ENCODE assay signal across 8 cellular contexts in genomic region chr3:183884097-183884436, GRCh38. TPM values are rescaled to one million over a fixed set of nuclear protein-coding genes. Genes with fewer than 3 reads are reported as not detected.
DNase-seq lines count a peak whose midpoint lies in the region; ATAC-seq and TF ChIP-seq lines count a peak whose summit lies in the region.

No MANE protein-coding gene starts in this region.

- ATAC-seq in CD4-positive, alpha-beta T cell (ENCODE audit: poor library complexity) = no peak
- ATAC-seq in GM18517 (IDR thresholded peaks at IDR 0.05; ENCODE audit: unreplicated experiment) (no peak), HG03432 (IDR thresholded peaks at IDR 0.05; ENCODE audit: unreplicated experiment) (no peak)

- H3K4me1 Mint-ChIP-seq in CD4-positive, alpha-beta T cell (ENCODE audit: low read depth) = peaks cover 39% of the 10 kb centered on the region
- peaks cover 32% of the 10 kb centered on the region for H3K4me1 Mint-ChIP-seq in nephron progenitor cell

- peaks cover 24% of the 10 kb centered on the region for H3K36me3 Mint-ChIP-seq in CD4-positive, alpha-beta T cell (ENCODE audit: low read depth)
- peaks cover 7% of the 10 kb centered on the region for H3K36me3 Mint-ChIP-seq in nephron progenitor cell (ENCODE audit: low read depth)

- H3K9me3 ChIP-seq in CD4-positive, alpha-beta T cell (ENCODE audit: control insufficient read depth, low read length) = no peaks in the 10 kb centered on the region
- H3K9me3 ChIP-seq in Loucy (ENCODE audit: insufficient read depth, low read depth, low read length) = no peaks in the 10 kb centered on the region
- H3K9me3 ChIP-seq in ectodermal cell (ENCODE audit: control insufficient read depth, low read length) = no peaks in the 10 kb centered on the region

- peaks cover 12% of the 10 kb centered on the region for H4K20me1 ChIP-seq in Loucy (ENCODE audit: insufficient read depth, low read length, poor library complexity, severe bottlenecking)

- peaks cover 21% of the 10 kb centered on the region for H3K4me1 ChIP-seq in Loucy (ENCODE audit: insufficient read depth, low read length, poor library complexity, severe bottlenecking)
- H3K4me1 ChIP-seq in ectodermal cell (ENCODE audit: control insufficient read depth, insufficient read depth, low read length) = peaks cover 4% of the 10 kb centered on the region

- peak overlapping the region; percentile 87 for H3K4me2 ChIP-seq in Loucy (ENCODE audit: low read depth, low read length, poor library complexity, severe bottlenecking)

- H3K4me3 ChIP-seq in Loucy (ENCODE audit: low read length, poor library complexity, severe bottlenecking) = peak overlapping the region; percentile 99
- H3K4me3 ChIP-seq in ectodermal cell (ENCODE audit: insufficient read depth, low read depth, low read length) = peak overlapping the region; percentile 91

- intact Hi-C loops in CD4-positive, alpha-beta T cell (cut with DNase I, micrococcal nuclease) = loop anchor here in 1 of 2 experiments (2.0 to 10.0 kb wide), 7 partner anchors 133 to 1701 kb away; partner anchors contain the start of genes ABCC5, ALG3, AP2M1 and EEF1AKMT4

- H3K27ac Mint-ChIP-seq in CD4-positive, alpha-beta T cell = peak overlapping the region; percentile 82
- H3K27ac Mint-ChIP-seq in nephron progenitor cell = peak overlapping the region; percentile 89

- peak overlapping the region; percentile 92 for H3K9ac ChIP-seq in Loucy (ENCODE audit: low read depth, low read length, poor library complexity, severe bottlenecking)

- POLR2A ChIA-PET in CD4-positive, alpha-beta T cell (lab: Charles Lee) = interaction anchor here (0.6 to 2.1 kb wide), 8 partner anchors 12 to 1702 kb away, joined by 3 to 9 read pairs (median 4); partner anchors contain the start of genes EIF2B5, MAP6D1 and SENP2

- H3K27me3 ChIP-seq in CD4-positive, alpha-beta T cell (ENCODE audit: control insufficient read depth, insufficient read depth, low read length) = no peaks in the 10 kb centered on the region
- H3K27me3 ChIP-seq in Loucy (ENCODE audit: insufficient read depth, low read length, poor library complexity, severe bottlenecking) = no peaks in the 10 kb centered on the region
- H3K27me3 ChIP-seq in ectodermal cell (ENCODE audit: control insufficient read depth, insufficient read depth, low read length, poor library complexity, severe bottlenecking) = peaks cover 3% of the 10 kb centered on the region

- peak overlapping the region; percentile 97 for H3K4me3 Mint-ChIP-seq in CD4-positive, alpha-beta T cell
- peak overlapping the region; percentile 99 for H3K4me3 Mint-ChIP-seq in nephron progenitor cell

- H2AFZ ChIP-seq in Loucy (ENCODE audit: low read length) = peak overlapping the region; percentile 91; the same call in 1 of the 2 replicates

- no peaks in the 10 kb centered on the region for H3K27me3 Mint-ChIP-seq in CD4-positive, alpha-beta T cell
- peaks cover 29% of the 10 kb centered on the region for H3K27me3 Mint-ChIP-seq in nephron progenitor cell (ENCODE audit: low read depth, poor library complexity)

- H3K36me3 ChIP-seq in Loucy (ENCODE audit: insufficient read depth, low read length) (no peaks in the 10 kb centered on the region), ectodermal cell (ENCODE audit: control insufficient read depth, insufficient read depth, low read length) (no peaks in the 10 kb centered on the region)

- WGBS in ectodermal cell, 2 experiments = 5% methylated on average over 10 of the region's 10 CpGs

- TF ChIP-seq CTCF in CD4-positive, alpha-beta T cell (IDR thresholded peaks at IDR 0.05) = no peak
- no peak for TF ChIP-seq CTCF in Loucy (conservative IDR thresholded peaks at IDR 0.05; ENCODE audit: low read length)
- TF ChIP-seq CTCF in nephron progenitor cell (IDR thresholded peaks at IDR 0.05) = no peak

- peak overlapping the region; percentile 66 for H3K27ac ChIP-seq in CD4-positive, alpha-beta T cell (ENCODE audit: low read depth, low read length)
- H3K27ac ChIP-seq in ectodermal cell (ENCODE audit: insufficient read depth, low read depth, low read length, poor library complexity, severe bottlenecking) = no peak overlapping the region

- peaks cover 53% of the 10 kb centered on the region for H3K79me2 ChIP-seq in Loucy (ENCODE audit: insufficient read depth, low read length)

- CTCF ChIA-PET in CD4-positive, alpha-beta T cell (lab: Charles Lee) = interaction anchor here (0.6 to 2.6 kb wide), 22 partner anchors 9 to 456 kb away, joined by 3 to 24 read pairs (median 4); partner anchors contain the start of genes ABCC5, AP2M1, EEF1AKMT4 and EIF2B5

- DNase-seq in CD4-positive, alpha-beta T cell = no peak
- no peak for DNase-seq in nephron progenitor cell
- no peak for DNase-seq in midbrain (lab: John Stamatoyannopoulos, UW)
- DNase-seq in C1 segment of cervical spinal cord (lab: John Stamatoyannopoulos, UW) = no peak

- H3K9me2 ChIP-seq in Loucy (replicated peaks; ENCODE audit: low read depth, low read length) = no peaks in the 10 kb centered on the region

- H3K9me3 Mint-ChIP-seq in CD4-positive, alpha-beta T cell = no peaks in the 10 kb centered on the region
- no peaks in the 10 kb centered on the region for H3K9me3 Mint-ChIP-seq in nephron progenitor cell

- no peaks in the 10 kb centered on the region for H3F3A ChIP-seq in Loucy (ENCODE audit: low read depth)

RNA-seq across cellular contexts. Expression of gene PARL, which starts 0.6 kb away (rescaled TPM):
- total RNA-seq in CD4-positive, alpha-beta T cell = 10 to 100 TPM; 36.9 to 40.0 TPM
- polyA plus RNA-seq in ectodermal cell (2013, experiment 1 of 4) = 65.0 TPM
- polyA plus RNA-seq in ectodermal cell (2013, experiment 2 of 4) = 70.9 TPM
- polyA plus RNA-seq in ectodermal cell (2013, experiment 3 of 4) = 61.4 TPM
- 65.5 TPM for polyA plus RNA-seq in ectodermal cell (2013, experiment 4 of 4)

RNA-seq across cellular contexts. Expression of gene MAP6D1, which starts 58.7 kb away (rescaled TPM):
- total RNA-seq in CD4-positive, alpha-beta T cell = 1 to 10 TPM; 1.1 to 1.6 TPM
- 2.4 TPM for polyA plus RNA-seq in ectodermal cell (2013, experiment 1 of 4)
- 3.1 TPM for polyA plus RNA-seq in ectodermal cell (2013, experiment 2 of 4)
- polyA plus RNA-seq in ectodermal cell (2013, experiment 3 of 4) = 4.4 TPM
- 4.1 TPM for polyA plus RNA-seq in ectodermal cell (2013, experiment 4 of 4)
